ENCODE assay signal across 14 cellular contexts in genomic region chr3:107209302-107210060, GRCh38.
DNase-seq lines count a peak whose midpoint lies in the region; ATAC-seq, FAIRE-seq and TF ChIP-seq lines count a peak whose summit lies in the region.
"Had no signal": no experiment of that assay in that cellular context is flagged by ENCODE, and none has a peak within 500 bp of the region (broad histone marks: within the 10 kb centered on the region; RNA-seq: fewer than 3 reads in every experiment).

No MANE protein-coding gene starts in this region.

- TF ChIP-seq RAD21 in HepG2 (CRISPR knock-in tag; IDR thresholded peaks at IDR 0.05), result no peak

- H3K9ac ChIP-seq in skeletal muscle satellite cell (ENCODE audit: low read depth, low read length) (peak overlapping the region; percentile 66), HepG2 (ENCODE audit: insufficient read depth, low read depth, low read length) (no peak overlapping the region)

- H3K27me3 Mint-ChIP-seq in Calu3 (ENCODE audit: unreplicated experiment), result no peaks in the 10 kb centered on the region

- intact Hi-C loops in heart right ventricle (cut with DNase I), result loop anchor here in 1 of 10 donors (10.0 kb wide), 2 partner anchors 75 to 85 kb away; no protein-coding TSS in a partner anchor
- intact Hi-C loops in right cardiac atrium (cut with DNase I), result no loop called here
- intact Hi-C loops in HepG2 (cut with micrococcal nuclease; ENCODE audit: unreplicated experiment), result no loop called here
- intact Hi-C loops in Calu3 (cut with micrococcal nuclease; ENCODE audit: unreplicated experiment), result no loop called here

- H3K27ac Mint-ChIP-seq in Calu3 (ENCODE audit: unreplicated experiment), result no peak overlapping the region
- H3K27ac Mint-ChIP-seq: activated T-cell treated with anti-CD3 and anti-CD28 coated beads, Interleukin-2, amount 50 U/mL, for 24 hours; endodermal cell; stimulated activated naive B cell treated with anti-CD40 and anti-IgM and Interleukin-4, amounts not matched to agents 10 μg/mL and 1 μg/mL and 100 μg/mL, for 72 hours had no signal

- H3K79me2 ChIP-seq in HepG2 (ENCODE audit: insufficient read depth, low read length), result no peaks in the 10 kb centered on the region

- BruUV-seq in HepG2 (replicated peaks; lab: Mats Ljungman, UMichigan) (no TSS peak), Calu3 (replicated peaks; lab: Mats Ljungman, UMichigan) (no TSS peak)

- WGBS in heart right ventricle, 2 donors, result 54 to 58% methylated on average over 7 of the region's 7 CpGs
- WGBS in right cardiac atrium, result 52% methylated on average over 7 of the region's 7 CpGs
- WGBS in HepG2 (ENCODE audit: low lambda C conversion rate), result 2% methylated on average over 7 of the region's 7 CpGs

- in situ Hi-C loops in HepG2 (cut with HindIII; ENCODE audit: extremely low pct_ligation_motif_present, low pct_unique_long_range_greater_than_20kb), result no loop called here

- H3K36me3 Mint-ChIP-seq in Calu3 (ENCODE audit: insufficient read depth, unreplicated experiment), result no peaks in the 10 kb centered on the region
- H3K36me3 Mint-ChIP-seq: stimulated activated naive B cell treated with anti-CD40 and anti-IgM and Interleukin-4, amounts not matched to agents 10 μg/mL and 1 μg/mL and 100 μg/mL, for 72 hours had no signal

- H3K27me3 ChIP-seq in heart right ventricle (no peaks in the 10 kb centered on the region), right cardiac atrium (ENCODE audit: control insufficient read depth, insufficient read depth) (no peaks in the 10 kb centered on the region), layer of hippocampus (ENCODE audit: control insufficient read depth, insufficient read depth, low read length) (no peaks in the 10 kb centered on the region), skeletal muscle satellite cell (ENCODE audit: control insufficient read depth, insufficient read depth, low read length) (no peaks in the 10 kb centered on the region), HepG2 (ENCODE audit: control insufficient read depth in 1 of 2, insufficient read depth in 2 of 2, low read length in 2 of 2) (no peaks in the 10 kb centered on the region; a peak in 1 of 5 replicates)

- H3K4me2 ChIP-seq in skeletal muscle satellite cell (ENCODE audit: low read length) (peak overlapping the region; percentile 71), HepG2 (ENCODE audit: low read depth, low read length) (no peak overlapping the region)

- H3K36me3 ChIP-seq in heart right ventricle (no peaks in the 10 kb centered on the region), skeletal muscle satellite cell (ENCODE audit: insufficient read depth, low read length) (no peaks in the 10 kb centered on the region), HepG2 (replicated peaks in 1 of 2; ENCODE audit: control insufficient read depth in 1 of 2, insufficient read depth in 2 of 2, low read length in 2 of 2) (no peaks in the 10 kb centered on the region)

- FAIRE-seq in HepG2 (lab: Jason Lieb, UNC), result no peak

- no peaks in the 10 kb centered on the region for H4K20me1 ChIP-seq in HepG2 (ENCODE audit: insufficient read depth, low read length)

- no peak for DNase-seq in heart right ventricle
- no peak for DNase-seq in right cardiac atrium
- no peak for DNase-seq in HepG2 (ENCODE audit: low spot score)
- no peak for DNase-seq in Calu3
- no peak for DNase-seq in activated CD8-positive, alpha-beta memory T cell treated with anti-CD3 and anti-CD28 coated beads, Interleukin-2, amount 50 U/mL, for 4 hours
- DNase-seq: activated T-cell treated with anti-CD3 and anti-CD28 coated beads, Interleukin-2, amount 50 U/mL, for 24 hours; endodermal cell; NCI-H2227 treated with DMSO at 0.1 percent for 48 hours; stimulated activated CD4-positive, alpha-beta T cell treated with anti-CD3 and anti-CD28 coated beads, Interleukin-4, amount 100 ng/mL, for 24 hours; stimulated activated naive B cell treated with anti-CD40 and anti-IgM and Interleukin-4, amounts not matched to agents 10 μg/mL and 1 μg/mL and 100 μg/mL, for 72 hours had no signal

- H3K4me1 Mint-ChIP-seq in Calu3 (ENCODE audit: low read depth, unreplicated experiment), result peaks cover 22% of the 10 kb centered on the region

- H3K9me3 ChIP-seq in heart right ventricle (no peaks in the 10 kb centered on the region), right cardiac atrium (ENCODE audit: control insufficient read depth, low read length) (no peaks in the 10 kb centered on the region), skeletal muscle satellite cell (replicated peaks; ENCODE audit: low read length) (no peaks in the 10 kb centered on the region), HepG2 (ENCODE audit: low read length) (no peaks in the 10 kb centered on the region)

- ATAC-seq in heart right ventricle (peak in 1 of 8 donors; percentile 23), right cardiac atrium (no peak), HepG2 (no peak), GM21367 (IDR thresholded peaks at IDR 0.05; ENCODE audit: unreplicated experiment) (no peak)
- ATAC-seq: activated CD4-positive, CD25-positive, alpha-beta regulatory T cell treated with anti-CD3 and anti-CD28 coated beads, Interleukin-2, amount 50 U/mL, for 24 hours; stimulated activated naive B cell treated with anti-CD40 and anti-IgM and Interleukin-4, amounts not matched to agents 10 μg/mL and 1 μg/mL and 100 μg/mL, for 72 hours had no signal

- POLR2A ChIA-PET in HepG2 (lab: Yijun Ruan, JAX), result no interaction called here

- CTCF ChIA-PET in HepG2 (lab: Yijun Ruan, JAX; ENCODE audit: low intra/inter-chr PET ratio, low total read pairs) (no interaction called here), Calu3 (lab: Charles Lee) (no interaction called here)

- no peak for TF ChIP-seq POLR2A in HepG2 (IDR thresholded peaks at IDR 0.05; ENCODE audit: insufficient read depth in 1 of 2, low read depth in 2 of 2, low read length in 2 of 2)

- H3K27ac ChIP-seq in heart right ventricle (peak overlapping the region; percentile 56 to 82 (median 73)), right cardiac atrium (ENCODE audit: low read length) (no peak overlapping the region), layer of hippocampus (ENCODE audit: low read depth, low read length) (peak overlapping the region; percentile 81), HepG2 (ENCODE audit: extremely low read length, insufficient read depth, low read length) (no peak overlapping the region)

- no peaks in the 10 kb centered on the region for H3K9me3 Mint-ChIP-seq in Calu3 (ENCODE audit: low read depth, unreplicated experiment)
- H3K9me3 Mint-ChIP-seq: activated T-cell treated with anti-CD3 and anti-CD28 coated beads, Interleukin-2, amount 50 U/mL, for 24 hours; endodermal cell; stimulated activated naive B cell treated with anti-CD40 and anti-IgM and Interleukin-4, amounts not matched to agents 10 μg/mL and 1 μg/mL and 100 μg/mL, for 72 hours had no signal

- TF ChIP-seq EP300 in HepG2 (IDR thresholded peaks at IDR 0.05; ENCODE audit: low read depth in 2 of 2, low read length in 2 of 2) (no peak), HepG2 (CRISPR knock-in tag; IDR thresholded peaks at IDR 0.05; ENCODE audit: borderline replicate concordance) (no peak)

- TF ChIP-seq CTCF in heart right ventricle (IDR thresholded peaks at IDR 0.05) (no peak), HepG2 (CRISPR knock-in tag; IDR thresholded peaks at IDR 0.05) (no peak), Calu3 (IDR thresholded peaks at IDR 0.05; ENCODE audit: unreplicated experiment) (no peak)

- peaks cover 11 to 72% (median 49%) of the 10 kb centered on the region in 9 donors for H3K4me1 ChIP-seq in heart right ventricle
- H3K4me1 ChIP-seq in right cardiac atrium (ENCODE audit: control insufficient read depth, insufficient read depth, low read length), result peaks cover 6% of the 10 kb centered on the region
- peaks cover 38% of the 10 kb centered on the region for H3K4me1 ChIP-seq in skeletal muscle satellite cell (ENCODE audit: control insufficient read depth, insufficient read depth, low read length)
- H3K4me1 ChIP-seq in HepG2 (ENCODE audit: insufficient read depth, low read length), result no peaks in the 10 kb centered on the region

- H3K4me3 ChIP-seq in heart right ventricle, result no peak overlapping the region
- H3K4me3 ChIP-seq in right cardiac atrium (ENCODE audit: low read length), result no peak overlapping the region
- peak overlapping the region; percentile 35 for H3K4me3 ChIP-seq in skeletal muscle satellite cell (ENCODE audit: low read length)
- H3K4me3 ChIP-seq in HepG2 (replicated peaks in 1 of 3; ENCODE audit: insufficient read depth in 1 of 3, low read depth in 2 of 3, low read length in 3 of 3), result no peak overlapping the region

- no peak overlapping the region for H3K4me3 Mint-ChIP-seq in Calu3 (ENCODE audit: low read depth, unreplicated experiment)
- H3K4me3 Mint-ChIP-seq: activated T-cell treated with anti-CD3 and anti-CD28 coated beads, Interleukin-2, amount 50 U/mL, for 24 hours; endodermal cell; stimulated activated naive B cell treated with anti-CD40 and anti-IgM and Interleukin-4, amounts not matched to agents 10 μg/mL and 1 μg/mL and 100 μg/mL, for 72 hours had no signal

- H2AFZ ChIP-seq in HepG2 (ENCODE audit: low read length), result no peak overlapping the region

TF ChIP-seq in HepG2, 621 proteins besides CTCF, POLR2A, EP300 and RAD21 (continues in another document):
- no peak for TF ChIP-seq KLF6 (CRISPR knock-in tag; IDR thresholded peaks at IDR 0.05)
- no peak for TF ChIP-seq ZBTB7A (CRISPR knock-in tag; IDR thresholded peaks at IDR 0.05)
- TF ChIP-seq HNRNPL (IDR thresholded peaks at IDR 0.05; ENCODE audit: low read depth, low read length), result no peak
- no peak for TF ChIP-seq ZBTB21 (CRISPR knock-in tag; IDR thresholded peaks at IDR 0.05)
- TF ChIP-seq BCL3 (CRISPR knock-in tag; IDR thresholded peaks at IDR 0.05), result no peak
- TF ChIP-seq HINFP (CRISPR knock-in tag; IDR thresholded peaks at IDR 0.05; ENCODE audit: low read depth), result no peak

Comparison
In these comparisons a context has a peak if more than half of its experiments do, and no peak if none do; other contexts are left out.
1. H3K27ac ChIP-seq: peak in heart right ventricle (10 of 10) and layer of hippocampus (single experiment); none in right cardiac atrium (single experiment) and HepG2 (single experiment).